ENCODE assay signal across 22 cellular contexts in the genomic region with DNA sequence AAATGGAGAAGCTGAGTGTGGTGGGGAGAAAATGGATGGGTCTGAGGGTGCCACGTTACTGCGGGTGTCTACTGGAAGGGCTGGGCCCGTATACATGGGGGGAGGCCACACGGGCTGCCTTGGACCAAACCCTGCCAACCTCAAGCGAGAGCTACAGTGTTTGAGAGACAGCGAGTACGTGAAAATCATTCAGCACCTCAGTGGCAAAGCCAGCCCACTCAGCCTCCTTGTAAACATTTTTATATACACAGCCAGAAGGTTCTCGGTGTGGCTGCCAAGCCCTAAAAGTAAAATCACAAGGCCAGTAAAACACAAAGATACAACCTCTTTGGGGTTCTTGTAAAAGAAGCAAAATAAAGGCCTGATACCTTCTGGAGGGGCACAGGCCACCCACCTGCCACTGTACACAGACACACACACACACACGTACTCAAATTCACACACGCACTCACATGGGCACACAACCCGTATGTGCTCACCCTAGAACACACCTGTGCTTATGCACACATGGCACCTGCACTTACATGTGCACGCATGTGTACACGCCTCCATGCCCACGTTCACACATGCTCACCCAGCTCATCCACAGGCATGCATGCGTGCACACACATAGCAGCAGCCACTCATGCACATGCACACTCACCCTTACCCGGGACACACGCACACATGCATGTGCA.
DNase-seq lines count a peak whose midpoint lies in the region; ATAC-seq and TF ChIP-seq lines count a peak whose summit lies in the region.
"Had no signal": no experiment of that assay in that cellular context is flagged by ENCODE, and none has a peak within 500 bp of the region (broad histone marks: within the 10 kb centered on the region; RNA-seq: fewer than 3 reads in every experiment).

No MANE protein-coding gene starts in this region.

- H3K4me3 Mint-ChIP-seq in natural killer cell treated with Interleukin-12 subunit alpha and Interleukin-12 subunit beta and Interleukin-15 and Interleukin-18, amount 100 ng/mL, for 72 hours, result no peak overlapping the region
- H3K4me3 Mint-ChIP-seq: CD4-positive, CD25-positive, alpha-beta regulatory T cell; IgD-negative memory B cell had no signal

- TF ChIP-seq EP300 in sigmoid colon (IDR thresholded peaks at IDR 0.05), result no peak

- no peaks in the 10 kb centered on the region for H3K36me3 ChIP-seq in sigmoid colon
- H3K36me3 ChIP-seq: BLaER1 had no signal

- intact Hi-C loops in sigmoid colon (cut with DNase I), result no loop called here

- no peaks in the 10 kb centered on the region for H3K27me3 ChIP-seq in sigmoid colon
- H3K27me3 ChIP-seq: BLaER1 had no signal

- H3K27ac Mint-ChIP-seq in natural killer cell treated with Interleukin-12 subunit alpha and Interleukin-12 subunit beta and Interleukin-15 and Interleukin-18, amount 100 ng/mL, for 72 hours, result no peak overlapping the region
- H3K27ac Mint-ChIP-seq: CD4-positive, CD25-positive, alpha-beta regulatory T cell; IgD-negative memory B cell had no signal

- peak; percentile 20 to 48 for ATAC-seq in natural killer cell treated with Interleukin-12 subunit alpha and Interleukin-12 subunit beta and Interleukin-15 and Interleukin-18, amount 100 ng/mL, for 72 hours
- no peak for ATAC-seq in GM21381 (IDR thresholded peaks at IDR 0.05; ENCODE audit: unreplicated experiment)

- no peak for TF ChIP-seq POLR2A in sigmoid colon (IDR thresholded peaks at IDR 0.05)

- no peaks in the 10 kb centered on the region for H3K4me1 ChIP-seq in sigmoid colon
- H3K4me1 ChIP-seq: BLaER1 had no signal

- WGBS in sigmoid colon, 2 donors, result 68 to 78% methylated on average over 17 of the region's 17 CpGs

- H3K27me3 Mint-ChIP-seq in natural killer cell treated with Interleukin-12 subunit alpha and Interleukin-12 subunit beta and Interleukin-15 and Interleukin-18, amount 100 ng/mL, for 72 hours, result peaks cover 24 to 30% of the 10 kb centered on the region in 2 donors
- H3K27me3 Mint-ChIP-seq: CD4-positive, CD25-positive, alpha-beta regulatory T cell had no signal

- H3K9me3 Mint-ChIP-seq in natural killer cell treated with Interleukin-12 subunit alpha and Interleukin-12 subunit beta and Interleukin-15 and Interleukin-18, amount 100 ng/mL, for 72 hours, result peaks cover 4% of the 10 kb centered on the region

- no peaks in the 10 kb centered on the region for H3K4me1 Mint-ChIP-seq in natural killer cell treated with Interleukin-12 subunit alpha and Interleukin-12 subunit beta and Interleukin-15 and Interleukin-18, amount 100 ng/mL, for 72 hours (ENCODE audit: low read depth in 2 of 2)
- H3K4me1 Mint-ChIP-seq: CD4-positive, CD25-positive, alpha-beta regulatory T cell; IgD-negative memory B cell had no signal

- H3K4me3 ChIP-seq in LNCaP clone FGC (ENCODE audit: low read depth, low read length), result no peak overlapping the region
- no peak overlapping the region for H3K4me3 ChIP-seq in coronary artery
- H3K4me3 ChIP-seq in sigmoid colon, result no peak overlapping the region
- H3K4me3 ChIP-seq: BLaER1, SK-N-MC had no signal

- peaks cover 6% of the 10 kb centered on the region for H3K36me3 Mint-ChIP-seq in natural killer cell treated with Interleukin-12 subunit alpha and Interleukin-12 subunit beta and Interleukin-15 and Interleukin-18, amount 100 ng/mL, for 72 hours
- H3K36me3 Mint-ChIP-seq: CD4-positive, CD25-positive, alpha-beta regulatory T cell had no signal

- TF ChIP-seq CTCF in LNCaP clone FGC (IDR thresholded peaks at IDR 0.05; ENCODE audit: control insufficient read depth, extremely low read depth, insufficient read depth) (no peak), coronary artery (IDR thresholded peaks at IDR 0.05) (no peak), sigmoid colon (IDR thresholded peaks at IDR 0.05) (no peak)

- H3K9me3 ChIP-seq in sigmoid colon, result peaks cover 0 to 3% (median under 1%) of the 10 kb centered on the region in 4 donors

- DNase-seq in LNCaP clone FGC (ENCODE audit: low read depth) (peak; percentile 50), coronary artery (ENCODE audit: low spot score) (peak; percentile 24), sigmoid colon (peak; percentile 30), NCI-H82 treated with DMSO at 0.1 percent for 48 hours (lab: John Stamatoyannopoulos, UW; ENCODE audit: unreplicated experiment) (no peak), COR-L47 (lab: John Stamatoyannopoulos, UW) (no peak), activated gamma-delta T cell (lab: John Stamatoyannopoulos, UW) (no peak)
- no peak for DNase-seq in natural killer cell treated with Interleukin-12 subunit alpha and Interleukin-12 subunit beta and Interleukin-15 and Interleukin-18, amount 100 ng/mL, for 72 hours (ENCODE audit: low spot score)
- DNase-seq: CD4-positive, CD25-positive, alpha-beta regulatory T cell; GOT3; HCEC 1CT; NCI-H1092; NCI-H1436; NCI-H187; NCI-H2081 treated with DMSO at 0.1 percent for 48 hours; NCI-H2171; NCI-H226; NCI-H510A treated with DMSO at 0.1 percent for 48 hours; SIG-M5 had no signal

- H3K27ac ChIP-seq in coronary artery (no peak overlapping the region), sigmoid colon (no peak overlapping the region)
- H3K27ac ChIP-seq: BLaER1, SK-N-MC had no signal

Comparison
In these comparisons a context has a peak if more than half of its experiments do, and no peak if none do; other contexts are left out.
1. DNase-seq: peak in LNCaP clone FGC (single experiment), coronary artery (single experiment) and sigmoid colon (single experiment); none in natural killer cell treated with Interleukin-12 subunit alpha and Interleukin-12 subunit beta and Interleukin-15 and Interleukin-18, amount 100 ng/mL, for 72 hours (single experiment), NCI-H82 treated with DMSO at 0.1 percent for 48 hours (single experiment), COR-L47 (single experiment) and activated gamma-delta T cell (single experiment).